In the genomic region with DNA sequence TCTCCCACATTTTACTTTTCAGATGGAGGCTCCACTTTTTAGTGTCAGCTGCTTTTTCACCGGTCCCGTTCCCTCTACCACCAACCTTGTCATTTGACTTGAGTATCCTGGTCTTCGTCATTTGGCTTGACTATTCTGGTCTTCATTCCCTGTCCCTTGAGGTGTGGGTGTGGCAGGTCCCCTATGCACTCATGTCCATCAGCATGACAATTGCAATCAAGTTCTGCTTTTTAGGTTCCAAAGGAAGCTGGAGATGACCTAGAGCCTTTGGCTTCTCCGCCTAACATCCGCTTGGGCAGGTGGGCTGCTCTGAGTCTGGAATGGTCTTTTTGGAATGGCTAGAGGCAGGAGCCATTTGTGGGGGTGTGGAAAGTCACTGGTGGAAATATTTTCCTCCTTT, we compare ENCODE assay signal across 19 cellular contexts.
DNase-seq lines count a peak whose midpoint lies in the region; ATAC-seq, FAIRE-seq and TF ChIP-seq lines count a peak whose summit lies in the region.
"Had no signal": no experiment of that assay in that cellular context is flagged by ENCODE, and none has a peak within 500 bp of the region (broad histone marks: within the 10 kb centered on the region; RNA-seq: fewer than 3 reads in every experiment).

No MANE protein-coding gene starts in this region.

- H3K4me2 ChIP-seq in GM12878 (ENCODE audit: control insufficient read depth, insufficient read depth) = peak overlapping the region; percentile 65

- no peaks in the 10 kb centered on the region for H3K36me3 Mint-ChIP-seq in activated naive CD4-positive, alpha-beta T cell treated with anti-CD3 and anti-CD28 coated beads, Interleukin-2, amount 50 U/mL, for 24 hours
- H3K36me3 Mint-ChIP-seq: WTC11 had no signal

- WGBS in GM12878 (ENCODE audit: insufficient coverage, insufficient replicate concordance, low lambda C conversion rate, missing lambda C conversion rate) = 79% methylated on average over 5 of the region's 5 CpGs

- peaks cover 80% of the 10 kb centered on the region for H3K4me1 Mint-ChIP-seq in activated naive CD4-positive, alpha-beta T cell treated with anti-CD3 and anti-CD28 coated beads, Interleukin-2, amount 50 U/mL, for 24 hours
- peaks cover 74% of the 10 kb centered on the region for H3K4me1 Mint-ChIP-seq in stimulated activated naive CD8-positive, alpha-beta T cell treated with anti-CD3 and anti-CD28 coated beads, Interleukin-15, amount 100 ng/mL, for 72 hours

- ATAC-seq in GM12878 (no peak), left colon (no peak), GM18517 (IDR thresholded peaks at IDR 0.05; ENCODE audit: unreplicated experiment) (no peak), HG02884 (IDR thresholded peaks at IDR 0.05; ENCODE audit: unreplicated experiment) (no peak)
- ATAC-seq in stimulated activated naive CD8-positive, alpha-beta T cell treated with anti-CD3 and anti-CD28 coated beads, Interleukin-15, amount 100 ng/mL, for 72 hours = no peak

- H3K27ac ChIP-seq in Peyer's patch (peak overlapping the region; percentile 16 to 70 (median 60)), GM12878 (ENCODE audit: control insufficient read depth, insufficient read depth) (no peak overlapping the region; the same call in 1 of the 2 replicates)
- H3K27ac ChIP-seq: coronary artery, GM23248, right atrium auricular region, thyroid gland had no signal

- DNase-seq in activated naive CD4-positive, alpha-beta T cell treated with Interleukin-2 at 50 U/mL for 16 hours = no peak
- DNase-seq in Peyer's patch (no peak), GM12878 (ENCODE audit: low read depth, low spot score) (no peak), left colon (no peak)
- no peak for DNase-seq in stimulated activated naive CD8-positive, alpha-beta T cell treated with anti-CD3 and anti-CD28 coated beads, Interleukin-15, amount 100 ng/mL, for 72 hours
- DNase-seq: Caco-2, GM23248, heart left ventricle, NCI-H1092 treated with DMSO at 0.1 percent for 48 hours, NCI-H2081 treated with DMSO at 0.1 percent for 48 hours, NCI-H510A treated with DMSO at 0.1 percent for 48 hours, thyroid gland had no signal

- H2AFZ ChIP-seq in GM12878 (ENCODE audit: control insufficient read depth, low read depth, low read length) = no peak overlapping the region
- H2AFZ ChIP-seq: GM23248 had no signal

- no peaks in the 10 kb centered on the region for H3K36me3 ChIP-seq in Peyer's patch
- no peaks in the 10 kb centered on the region for H3K36me3 ChIP-seq in GM12878 (ENCODE audit: control insufficient read depth in 2 of 2, insufficient read depth in 2 of 2, low read length in 1 of 2)
- H3K36me3 ChIP-seq: heart left ventricle, right atrium auricular region, thyroid gland had no signal

- H3K27me3 ChIP-seq in Peyer's patch (no peaks in the 10 kb centered on the region), GM12878 (replicated peaks in 1 of 2; ENCODE audit: control insufficient read depth in 2 of 2, insufficient read depth in 2 of 2, low read length in 1 of 2) (no peaks in the 10 kb centered on the region; a peak in 1 of 4 replicates)
- H3K27me3 ChIP-seq: right atrium auricular region, thyroid gland had no signal

- H4K20me1 ChIP-seq in GM12878 (ENCODE audit: control insufficient read depth, insufficient read depth) = no peaks in the 10 kb centered on the region

- peaks cover 0 to 25% (median 1%) of the 10 kb centered on the region in 4 donors for H3K4me1 ChIP-seq in Peyer's patch
- H3K4me1 ChIP-seq in GM12878 (ENCODE audit: control insufficient read depth, insufficient read depth, low read length) = peaks cover 27% of the 10 kb centered on the region
- H3K4me1 ChIP-seq: right atrium auricular region, thyroid gland had no signal

- no peak overlapping the region for H3K4me3 ChIP-seq in Peyer's patch
- H3K4me3 ChIP-seq in GM12878 = no peak overlapping the region
- H3K4me3 ChIP-seq: coronary artery, GM23248, heart left ventricle, right atrium auricular region, thyroid gland had no signal

- H3K9me3 Mint-ChIP-seq in activated naive CD4-positive, alpha-beta T cell treated with anti-CD3 and anti-CD28 coated beads, Interleukin-2, amount 50 U/mL, for 24 hours = no peaks in the 10 kb centered on the region
- H3K9me3 Mint-ChIP-seq in stimulated activated naive CD8-positive, alpha-beta T cell treated with anti-CD3 and anti-CD28 coated beads, Interleukin-15, amount 100 ng/mL, for 72 hours = no peaks in the 10 kb centered on the region
- H3K9me3 Mint-ChIP-seq: WTC11 had no signal

- intact Hi-C loops in GM12878 (cut with micrococcal nuclease; ENCODE audit: unreplicated experiment) (no loop called here), left colon (cut with DNase I, micrococcal nuclease) (no loop called here)

- RAD21 ChIA-PET in GM12878 (lab: Charles Lee; ENCODE audit: unreplicated experiment) = no interaction called here

- TF ChIP-seq EP300 in GM12878 (IDR thresholded peaks at IDR 0.05; ENCODE audit: borderline replicate concordance in 1 of 2, control insufficient read depth in 1 of 2, low read depth in 2 of 2, low read length in 2 of 2) = no peak

- no peak for FAIRE-seq in GM12878 (lab: Jason Lieb, UNC)
- FAIRE-seq: endothelial cell of umbilical vein had no signal

- TF ChIP-seq POLR2A in Peyer's patch (IDR thresholded peaks at IDR 0.05) (no peak), GM12878 (IDR thresholded peaks at IDR 0.05; ENCODE audit: low read depth, low read length) (no peak)

- SMC1A ChIA-PET in GM12878 (lab: Charles Lee; ENCODE audit: uncharacterized antibody, unreplicated experiment) = no interaction called here

- TF ChIP-seq CTCF in Peyer's patch (IDR thresholded peaks at IDR 0.05) (no peak), GM12878 (IDR thresholded peaks at IDR 0.05 in 2 of 3, conservative IDR thresholded peaks at IDR 0.05 in 1 of 3; ENCODE audit: control insufficient read depth in 2 of 3, extremely low read depth in 1 of 3, insufficient read depth in 1 of 3, low read depth in 3 of 3, low read length in 3 of 3) (no peak)

- H3K27me3 Mint-ChIP-seq in activated naive CD4-positive, alpha-beta T cell treated with anti-CD3 and anti-CD28 coated beads, Interleukin-2, amount 50 U/mL, for 24 hours = no peaks in the 10 kb centered on the region
- peaks cover 18% of the 10 kb centered on the region for H3K27me3 Mint-ChIP-seq in stimulated activated naive CD8-positive, alpha-beta T cell treated with anti-CD3 and anti-CD28 coated beads, Interleukin-15, amount 100 ng/mL, for 72 hours

- H3K9ac ChIP-seq in GM12878 (ENCODE audit: control insufficient read depth, insufficient read depth, low read length) = no peak overlapping the region
- H3K9ac ChIP-seq: GM23248 had no signal

- peak overlapping the region; percentile 85 for H3K27ac Mint-ChIP-seq in activated naive CD4-positive, alpha-beta T cell treated with anti-CD3 and anti-CD28 coated beads, Interleukin-2, amount 50 U/mL, for 24 hours
- H3K27ac Mint-ChIP-seq in stimulated activated naive CD8-positive, alpha-beta T cell treated with anti-CD3 and anti-CD28 coated beads, Interleukin-15, amount 100 ng/mL, for 72 hours = no peak overlapping the region
- H3K27ac Mint-ChIP-seq: WTC11 had no signal

- TF ChIP-seq RAD21 in GM12878 (IDR thresholded peaks at IDR 0.05; ENCODE audit: insufficient read depth, low read depth, low read length) = no peak

- H3K9me3 ChIP-seq in Peyer's patch (no peaks in the 10 kb centered on the region), GM12878 (replicated peaks; ENCODE audit: control insufficient read depth, insufficient read depth, low read length) (no peaks in the 10 kb centered on the region; the same call in 2 of the 3 replicates)
- H3K9me3 ChIP-seq: Caco-2, heart left ventricle, right atrium auricular region, thyroid gland had no signal

- no peaks in the 10 kb centered on the region for H3K79me2 ChIP-seq in GM12878 (ENCODE audit: control insufficient read depth, insufficient read depth, low read length)

- POLR2A ChIA-PET in GM12878 (lab: Charles Lee) = no interaction called here

- peak overlapping the region; percentile 82 for H3K4me3 Mint-ChIP-seq in activated naive CD4-positive, alpha-beta T cell treated with anti-CD3 and anti-CD28 coated beads, Interleukin-2, amount 50 U/mL, for 24 hours
- peak overlapping the region; percentile 51 to 61 for H3K4me3 Mint-ChIP-seq in stimulated activated naive CD8-positive, alpha-beta T cell treated with anti-CD3 and anti-CD28 coated beads, Interleukin-15, amount 100 ng/mL, for 72 hours
- H3K4me3 Mint-ChIP-seq: WTC11 had no signal

- in situ Hi-C loops in GM12878 (cut with MboI) = no loop called here

- no TSS peak for BruUV-seq in GM12878 (replicated peaks; lab: Mats Ljungman, UMichigan)

- CTCF ChIA-PET in GM12878 (lab: Yijun Ruan, JAX) = no interaction called here

TF ChIP-seq in GM12878, 131 proteins besides CTCF, POLR2A, EP300 and RAD21:
- TF ChIP-seq ZNF274 (IDR thresholded peaks at IDR 0.05; ENCODE audit: insufficient read depth, insufficient read length) (no peak), RBBP5 (conservative IDR thresholded peaks at IDR 0.05) (no peak), ESRRA (IDR thresholded peaks at IDR 0.05; ENCODE audit: low read length) (no peak)
TF ChIP-seq in GM12878: peak in this region for 0.
